Comparison of ENCODE assay signal across 8 cellular contexts in the genomic region with DNA sequence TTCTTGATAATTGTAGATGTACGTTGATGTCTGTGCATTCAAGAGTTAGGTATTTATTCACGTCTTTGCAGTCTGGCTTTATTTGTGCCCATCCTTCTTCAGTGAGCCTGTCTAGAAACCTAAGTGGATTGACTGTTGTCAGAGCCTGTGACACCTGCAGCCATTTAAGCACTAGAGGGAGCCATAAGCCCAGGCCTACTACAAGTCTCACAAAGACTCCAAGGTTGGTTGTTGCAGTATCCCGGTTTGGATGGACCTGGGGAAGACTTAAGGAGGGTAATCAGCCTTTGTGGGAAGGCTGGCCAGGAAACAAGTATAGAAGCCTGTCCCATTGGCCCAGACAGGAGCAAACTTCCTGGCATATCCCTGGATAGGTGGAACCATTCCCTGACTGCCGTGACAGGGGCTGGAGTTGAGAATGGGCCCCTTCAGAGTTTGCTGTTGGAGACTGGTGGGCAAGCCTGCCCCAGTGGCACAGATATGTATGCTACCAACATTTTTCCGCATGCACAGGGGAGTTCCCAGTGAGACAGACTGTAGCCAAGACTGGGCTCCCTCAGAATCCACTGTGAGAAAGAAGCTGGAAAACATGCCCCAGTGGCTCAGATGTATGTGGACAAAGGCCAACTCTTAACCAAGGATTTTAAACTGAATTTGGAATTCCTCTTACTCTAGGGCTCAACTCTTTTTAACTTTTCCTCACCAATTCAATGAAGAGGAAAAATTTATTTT. TPM values are rescaled to one million over a fixed set of nuclear protein-coding genes. Genes with fewer than 3 reads are reported as not detected.
DNase-seq lines count a peak whose midpoint lies in the region; ATAC-seq and TF ChIP-seq lines count a peak whose summit lies in the region.

No MANE protein-coding gene starts in this region.

- no peaks in the 10 kb centered on the region for H3K36me3 ChIP-seq in BE2C
- no peaks in the 10 kb centered on the region for H3K36me3 ChIP-seq in H7 (replicated peaks; ENCODE audit: control insufficient read depth, insufficient read depth, low read length)

- H3K4me1 ChIP-seq in BE2C = no peaks in the 10 kb centered on the region

- H3K9me3 ChIP-seq in BE2C = no peaks in the 10 kb centered on the region

- ATAC-seq in GM18498 (IDR thresholded peaks at IDR 0.05; ENCODE audit: unreplicated experiment) (no peak), HG02981 (IDR thresholded peaks at IDR 0.05; ENCODE audit: unreplicated experiment) (no peak)

- H3K27me3 ChIP-seq in BE2C = no peaks in the 10 kb centered on the region
- no peaks in the 10 kb centered on the region for H3K27me3 ChIP-seq in H7 (ENCODE audit: control insufficient read depth, insufficient read depth, low read length)

- peak; percentile 62 for TF ChIP-seq CTCF in BE2C (IDR thresholded peaks at IDR 0.05; ENCODE audit: low read depth, low read length)

- no peak overlapping the region for H3K4me3 ChIP-seq in BE2C (ENCODE audit: low read depth, low read length)
- H3K4me3 ChIP-seq in H7 (ENCODE audit: insufficient read depth, low read depth, low read length) = no peak overlapping the region

- DNase-seq in BE2C (peak; percentile 23), H7 (peak; percentile 65), NCI-H2196 (lab: John Stamatoyannopoulos, UW; ENCODE audit: unreplicated experiment) (peak; percentile 86), amniotic epithelial cell (ENCODE audit: low read depth) (peak; percentile 73), iPS-NIHi11 (ENCODE audit: low spot score) (peak; percentile 61), germinal center (ENCODE audit: low spot score) (no peak)

RNA-seq across cellular contexts. Expression of a gene that starts 9.3 kb away (rescaled TPM):
- not detected for polyA plus RNA-seq in BE2C (2012; ENCODE audit: insufficient read depth, insufficient read length, low read depth)
- total RNA-seq in H7 (2014; rRNA removed; shearing (Covaris generic)) = not detected in 2 replicates
